In the genomic region with DNA sequence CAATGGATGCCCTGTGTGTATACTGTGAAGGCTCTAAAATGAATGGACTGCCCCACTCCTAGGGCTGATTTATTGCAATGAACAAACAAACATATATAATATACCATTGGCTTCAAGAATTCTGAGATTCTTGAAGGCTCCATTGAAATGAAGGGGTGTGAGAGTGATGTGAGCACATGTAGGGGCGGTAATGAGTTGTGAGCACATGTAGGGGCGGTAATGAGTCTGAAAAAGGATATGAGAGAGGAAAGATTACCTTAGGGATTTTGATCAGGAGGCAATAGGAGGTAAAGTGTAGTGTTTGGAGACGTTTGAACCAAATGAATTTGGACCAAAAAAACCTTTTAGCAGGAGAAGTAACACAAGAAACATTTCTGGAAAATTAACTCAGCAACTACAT, we compare ENCODE assay signal across 20 cellular contexts.
"Had no signal": no experiment of that assay in that cellular context is flagged by ENCODE, and none has a peak within 500 bp of the region (broad histone marks: within the 10 kb centered on the region; RNA-seq: fewer than 3 reads in every experiment).

No MANE protein-coding gene starts in this region.

- ATAC-seq: esophagus mucosa, gastrocnemius medialis, left lung had no signal

- H3K27ac ChIP-seq: adrenal gland, gastrocnemius medialis, left lung, spleen, tibial artery had no signal

- H3K9me3 ChIP-seq: adrenal gland, gastrocnemius medialis, left lung, spleen, tibial artery had no signal

- H3K4me3 ChIP-seq: adrenal gland, gastrocnemius medialis, left lung, spleen, tibial artery had no signal

- H3K27me3 Mint-ChIP-seq: activated CD4-positive, alpha-beta memory T cell treated with anti-CD3 and anti-CD28 coated beads for 36 hours had no signal

- FAIRE-seq: astrocyte, bronchial epithelial cell, urothelium cell line had no signal

- H3K36me3 ChIP-seq: adrenal gland, left lung, tibial artery had no signal

- H3K27ac Mint-ChIP-seq: activated CD4-positive, alpha-beta memory T cell treated with anti-CD3 and anti-CD28 coated beads for 36 hours; activated naive CD4-positive, alpha-beta T cell treated with anti-CD3 and anti-CD28 coated beads for 36 hours; nephron had no signal

- H3K4me3 Mint-ChIP-seq: activated CD4-positive, alpha-beta memory T cell treated with anti-CD3 and anti-CD28 coated beads for 36 hours; activated naive CD4-positive, alpha-beta T cell treated with anti-CD3 and anti-CD28 coated beads for 36 hours had no signal

- DNase-seq: activated CD4-positive, alpha-beta memory T cell treated with anti-CD3 and anti-CD28 coated beads for 36 hours; activated naive CD4-positive, alpha-beta T cell treated with anti-CD3 and anti-CD28 coated beads for 36 hours; activated T-cell treated with anti-CD3 and anti-CD28 coated beads, Interleukin-2, amount 50 U/mL, for 1 hour; adrenal gland; effector CD4-positive, alpha-beta T cell; gastrocnemius medialis; head of caudate nucleus; left lung; midbrain; posterior cingulate gyrus; spleen; stimulated activated CD4-positive, alpha-beta T cell treated with anti-CD3 and anti-CD28 coated beads, Interleukin-4, amount 100 ng/mL, for 4 hours; stimulated activated naive CD4-positive, alpha-beta T cell treated with Interleukin-2 at 50 U/mL for 16 hours; T-helper 2 cell; tibial artery had no signal

- H3K27me3 ChIP-seq: adrenal gland, gastrocnemius medialis, left lung, spleen, tibial artery had no signal

- H3K9me3 Mint-ChIP-seq: activated CD4-positive, alpha-beta memory T cell treated with anti-CD3 and anti-CD28 coated beads for 36 hours; activated naive CD4-positive, alpha-beta T cell treated with anti-CD3 and anti-CD28 coated beads for 36 hours; nephron had no signal
